ENCODE assay signal across 12 cellular contexts in the genomic region with DNA sequence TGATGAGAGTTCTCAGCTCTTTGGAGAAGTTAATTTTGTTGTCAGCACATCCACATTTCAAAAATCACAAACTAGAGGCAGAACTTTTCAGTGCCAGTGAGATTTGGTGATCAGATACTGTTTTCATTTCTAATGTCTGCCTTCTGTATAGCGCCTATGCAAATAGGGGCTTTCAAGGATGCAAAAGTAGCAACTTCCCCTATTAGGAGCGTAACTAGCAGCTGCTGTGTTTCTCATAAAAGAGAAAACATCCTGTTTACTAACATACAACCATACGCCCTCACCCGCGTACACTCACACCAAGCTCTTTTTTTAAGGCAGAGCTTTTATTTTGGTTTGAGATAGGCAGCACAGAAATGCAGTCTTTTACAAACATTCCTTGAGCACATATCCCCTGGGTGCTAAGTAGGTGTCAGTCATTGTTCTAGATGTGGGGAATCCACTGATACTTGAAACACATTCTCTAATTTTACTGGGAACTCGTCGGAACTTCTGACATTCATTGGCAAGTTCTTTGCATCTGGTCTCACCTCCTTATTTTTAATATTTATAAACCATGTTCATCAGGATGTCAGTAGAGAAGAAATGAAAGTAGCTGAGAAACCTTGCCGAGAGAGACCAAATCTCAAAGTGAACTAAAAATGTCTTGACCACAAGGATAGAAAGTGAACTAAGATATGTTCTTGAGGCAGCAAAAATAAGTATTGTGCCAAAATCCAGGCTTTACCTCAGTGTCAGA.
DNase-seq lines count a peak whose midpoint lies in the region; ATAC-seq and TF ChIP-seq lines count a peak whose summit lies in the region.
"Had no signal": no experiment of that assay in that cellular context is flagged by ENCODE, and none has a peak within 500 bp of the region (broad histone marks: within the 10 kb centered on the region; RNA-seq: fewer than 3 reads in every experiment).

No MANE protein-coding gene starts in this region.

- no peak overlapping the region for H2BK15ac ChIP-seq in H9 (ENCODE audit: low read depth, low read length)

- no peak overlapping the region for H2BK12ac ChIP-seq in H9 (ENCODE audit: insufficient read length, low read depth, low read length)

- TF ChIP-seq CTCF in nephron progenitor cell (IDR thresholded peaks at IDR 0.05) = no peak
- no peak for TF ChIP-seq CTCF in H9 (conservative IDR thresholded peaks at IDR 0.05)

- no peak overlapping the region for H2BK120ac ChIP-seq in H9 (ENCODE audit: low read depth, low read length, poor library complexity, severe bottlenecking)

- peaks cover 0 to 2% of the 10 kb centered on the region in 2 donors for H3K4me1 Mint-ChIP-seq in stimulated activated naive B cell treated with anti-CD40 and anti-IgM and Interleukin-4, amounts not matched to agents 10 μg/mL and 1 μg/mL and 100 μg/mL, for 72 hours
- H3K4me1 Mint-ChIP-seq in nephron progenitor cell (peaks cover 3% of the 10 kb centered on the region), H9 (peaks cover 5 to 6% of the 10 kb centered on the region in 2 experiments)

- H3K4ac ChIP-seq in H9 (ENCODE audit: low read depth, low read length) = no peak overlapping the region

- no peak overlapping the region for H2AFZ ChIP-seq in H9 (ENCODE audit: low read length)

- H3K4me2 ChIP-seq in H9 (ENCODE audit: insufficient read depth, insufficient read length, low read length) = no peak overlapping the region
- H3K4me2 ChIP-seq: KMS-11 had no signal

- no peak overlapping the region for H4K91ac ChIP-seq in H9 (ENCODE audit: insufficient read length, low read depth, low read length)

- H3K14ac ChIP-seq in H9 (ENCODE audit: insufficient read depth, low read length) = no peak overlapping the region

- peaks cover 3% of the 10 kb centered on the region; the same call in 1 of the 2 replicates for H3K4me1 ChIP-seq in H9 (ENCODE audit: insufficient read depth, low read length)

- H4K8ac ChIP-seq in H9 (replicated peaks; ENCODE audit: insufficient read length, low read depth, low read length) = no peak overlapping the region

- peaks cover 0 to 2% of the 10 kb centered on the region in 2 donors for H3K9me3 Mint-ChIP-seq in stimulated activated naive B cell treated with anti-CD40 and anti-IgM and Interleukin-4, amounts not matched to agents 10 μg/mL and 1 μg/mL and 100 μg/mL, for 72 hours
- H3K9me3 Mint-ChIP-seq in nephron progenitor cell = no peaks in the 10 kb centered on the region
- H3K9me3 Mint-ChIP-seq in H9 = no peaks in the 10 kb centered on the region

- H2BK20ac ChIP-seq in H9 (ENCODE audit: low read depth, low read length, poor library complexity, severe bottlenecking) = no peak overlapping the region

- no peaks in the 10 kb centered on the region for H4K20me1 ChIP-seq in H9 (ENCODE audit: control insufficient read depth, insufficient read depth, insufficient read length)

- ATAC-seq in GM19351 (IDR thresholded peaks at IDR 0.05; ENCODE audit: unreplicated experiment) = peak; percentile 89
- peak; percentile 70 for ATAC-seq in HG02884 (IDR thresholded peaks at IDR 0.05; ENCODE audit: unreplicated experiment)
- ATAC-seq in stimulated activated naive B cell treated with anti-CD40 and anti-IgM and Interleukin-4, amounts not matched to agents 10 μg/mL and 1 μg/mL and 100 μg/mL, for 72 hours (replicated peaks) = peak; percentile 52 to 65

- H2BK5ac ChIP-seq in H9 (ENCODE audit: insufficient read length, low read length) = no peak overlapping the region

- no peaks in the 10 kb centered on the region for H3K27me3 Mint-ChIP-seq in stimulated activated naive B cell treated with anti-CD40 and anti-IgM and Interleukin-4, amounts not matched to agents 10 μg/mL and 1 μg/mL and 100 μg/mL, for 72 hours
- no peaks in the 10 kb centered on the region for H3K27me3 Mint-ChIP-seq in nephron progenitor cell (ENCODE audit: low read depth, poor library complexity)
- H3K27me3 Mint-ChIP-seq in H9 (ENCODE audit: low read depth) = no peaks in the 10 kb centered on the region

- H3K9me3 ChIP-seq in H9 (ENCODE audit: control insufficient read depth, low read depth, low read length) = no peaks in the 10 kb centered on the region

- no peak overlapping the region for H3T11ph ChIP-seq in H9 (ENCODE audit: low read length)

- H3K18ac ChIP-seq in H9 (ENCODE audit: insufficient read length, low read depth, low read length) = no peak overlapping the region

- H3K79me2 ChIP-seq in H9 (ENCODE audit: insufficient read depth, low read length) = no peaks in the 10 kb centered on the region

- WGBS in H9 (ENCODE audit: extremely low coverage, insufficient read length, low lambda C conversion rate) = no CpG with 5 or more reads among the region's 8 CpGs

- H3K56ac ChIP-seq in H9 (ENCODE audit: insufficient read length, low read depth, low read length) = no peak overlapping the region

- DNase-seq in NAMALWA (ENCODE audit: low spot score) (peak; percentile 18), nephron progenitor cell (no peak), H9 (no peak), foreskin melanocyte (no peak)
- no peak for DNase-seq in stimulated activated naive B cell treated with anti-CD40 and anti-IgM and Interleukin-4, amounts not matched to agents 10 μg/mL and 1 μg/mL and 100 μg/mL, for 72 hours
- DNase-seq: amygdala, DND-41, NCI-H748 treated with DMSO at 0.1 percent for 48 hours had no signal

- peaks cover 4 to 9% of the 10 kb centered on the region in 2 donors for H3K36me3 Mint-ChIP-seq in stimulated activated naive B cell treated with anti-CD40 and anti-IgM and Interleukin-4, amounts not matched to agents 10 μg/mL and 1 μg/mL and 100 μg/mL, for 72 hours
- H3K36me3 Mint-ChIP-seq in nephron progenitor cell (ENCODE audit: low read depth) (no peaks in the 10 kb centered on the region), H9 (ENCODE audit: insufficient read depth in 1 of 3, low read depth in 3 of 3) (no peaks in the 10 kb centered on the region)

- H4K5ac ChIP-seq in H9 (ENCODE audit: insufficient read length, low read depth, low read length) = no peak overlapping the region

- H3K27ac ChIP-seq in H9 (ENCODE audit: insufficient read length, low read depth, low read length) = no peak overlapping the region
- H3K27ac ChIP-seq: epithelial cell of prostate, KMS-11 had no signal

- H3K23ac ChIP-seq in H9 (ENCODE audit: insufficient read length, low read depth, low read length) = no peak overlapping the region

- no peak overlapping the region for H2AK5ac ChIP-seq in H9 (ENCODE audit: insufficient read length, low read length)

- H3K9ac ChIP-seq in H9 (ENCODE audit: extremely low read depth, insufficient read length, low read length) = no peak overlapping the region
- H3K9ac ChIP-seq: KMS-11 had no signal

- no peaks in the 10 kb centered on the region for H3K23me2 ChIP-seq in H9 (ENCODE audit: insufficient read length, low read depth, low read length, poor library complexity, severe bottlenecking)

- H3K27me3 ChIP-seq in H9 (ENCODE audit: insufficient read depth, low read length) = no peaks in the 10 kb centered on the region

- H3K4me3 Mint-ChIP-seq in stimulated activated naive B cell treated with anti-CD40 and anti-IgM and Interleukin-4, amounts not matched to agents 10 μg/mL and 1 μg/mL and 100 μg/mL, for 72 hours = peak overlapping the region in 1 of 2 donors; percentile 17
- no peak overlapping the region for H3K4me3 Mint-ChIP-seq in nephron progenitor cell
- H3K4me3 Mint-ChIP-seq in H9 = no peak overlapping the region

- no peaks in the 10 kb centered on the region for H3K79me1 ChIP-seq in H9 (ENCODE audit: insufficient read depth, low read depth, low read length, poor library complexity, severe bottlenecking)

- no peak overlapping the region for H3K27ac Mint-ChIP-seq in stimulated activated naive B cell treated with anti-CD40 and anti-IgM and Interleukin-4, amounts not matched to agents 10 μg/mL and 1 μg/mL and 100 μg/mL, for 72 hours
- H3K27ac Mint-ChIP-seq in nephron progenitor cell (no peak overlapping the region), H9 (no peak overlapping the region; a peak in 1 of 7 replicates)
